ENCODE assay signal across 9 cellular contexts in the genomic region with DNA sequence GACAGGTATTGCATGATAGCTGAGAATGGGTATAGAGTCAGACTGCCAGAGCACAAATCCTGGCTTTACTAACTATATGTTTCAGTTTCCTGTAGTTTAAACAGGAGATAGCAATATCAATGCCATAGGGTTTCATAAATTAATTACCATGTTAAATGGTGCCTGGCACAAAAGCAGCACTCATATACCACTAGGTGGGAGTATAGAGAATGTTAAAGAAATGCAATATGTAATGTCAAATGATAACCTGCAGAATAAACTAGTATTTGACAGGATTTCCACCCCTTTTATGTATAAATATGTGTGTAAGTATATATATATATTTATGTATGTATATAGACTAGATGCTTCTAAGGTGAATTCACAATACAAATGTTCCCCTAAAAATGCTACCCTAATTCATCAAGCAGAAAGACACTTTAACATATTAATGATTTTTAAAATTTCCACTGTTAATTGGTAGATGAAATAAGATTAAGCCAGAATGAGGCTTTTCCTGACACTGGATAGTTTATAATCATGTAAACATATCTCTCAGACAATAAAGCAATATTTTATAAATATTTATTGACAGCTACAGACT. TPM values are rescaled to one million over a fixed set of nuclear protein-coding genes. Genes with fewer than 3 reads are reported as not detected.
DNase-seq lines count a peak whose midpoint lies in the region; ATAC-seq and TF ChIP-seq lines count a peak whose summit lies in the region.
"Had no signal": no experiment of that assay in that cellular context is flagged by ENCODE, and none has a peak within 500 bp of the region (broad histone marks: within the 10 kb centered on the region; RNA-seq: fewer than 3 reads in every experiment).

No MANE protein-coding gene starts in this region.

- intact Hi-C loops in PC-3 (cut with micrococcal nuclease), result loop anchor here (1.0 to 2.0 kb wide), 4 partner anchors 90 to 244 kb away; a partner anchor contains a TSS

- H2AFZ ChIP-seq in GM23248 (no peak overlapping the region), PC-3 (ENCODE audit: low read length) (no peak overlapping the region)

- H3K4me1 ChIP-seq in GM23248 (ENCODE audit: insufficient read depth) (no peaks in the 10 kb centered on the region), PC-3 (ENCODE audit: insufficient read depth, low read length) (0 out of 2 replicates have a peak, but pooled peaks cover 4% of the 10 kb centered on the region), tibial nerve (no peaks in the 10 kb centered on the region)
- H3K4me1 ChIP-seq: SJSA1 had no signal

- DNase-seq in DMS53 (lab: John Stamatoyannopoulos, UW) (peak; percentile 53), GM23248 (peak; percentile 61), PC-3 (peak; percentile 71), fibroblast of peridontal ligament (ENCODE audit: extremely low read depth) (peak; percentile 52), tibial nerve (ENCODE audit: low spot score in 2 of 2) (no peak), 8988T (no peak), KG1 (lab: John Stamatoyannopoulos, UW) (no peak)
- DNase-seq in stimulated activated CD4-positive, alpha-beta T cell treated with anti-CD3 and anti-CD28 coated beads, Interleukin-2, amount 100 ng/mL, for 24 hours, result no peak

- H3K9me2 ChIP-seq in GM23248 (ENCODE audit: insufficient read depth) (no peaks in the 10 kb centered on the region), PC-3 (replicated peaks; ENCODE audit: low read length) (no peaks in the 10 kb centered on the region)

- no peak overlapping the region for H3K4me3 ChIP-seq in GM23248
- no peak overlapping the region for H3K4me3 ChIP-seq in PC-3 (ENCODE audit: low read length)
- H3K4me3 ChIP-seq in tibial nerve, result no peak overlapping the region
- H3K4me3 ChIP-seq: SJSA1 had no signal

- H3K36me3 ChIP-seq in GM23248 (ENCODE audit: low read depth) (no peaks in the 10 kb centered on the region), PC-3 (ENCODE audit: low read depth, low read length) (peaks cover 15% of the 10 kb centered on the region), tibial nerve (peaks cover 0 to 10% (median 0%) of the 10 kb centered on the region in 3 donors)
- H3K36me3 ChIP-seq: SJSA1 had no signal

- H3K9ac ChIP-seq in GM23248, result no peak overlapping the region
- no peak overlapping the region for H3K9ac ChIP-seq in PC-3 (ENCODE audit: low read length)

- H3K4me2 ChIP-seq in GM23248 (ENCODE audit: unreplicated experiment) (no peak overlapping the region), PC-3 (ENCODE audit: low read length) (no peak overlapping the region)

- peak; percentile 88 for ATAC-seq in PC-3

- H4K20me1 ChIP-seq in GM23248 (ENCODE audit: insufficient read depth), result no peaks in the 10 kb centered on the region
- H4K20me1 ChIP-seq in PC-3 (ENCODE audit: low read length), result 0 out of 2 replicates have a peak, but pooled peaks cover 9% of the 10 kb centered on the region

- H3K27me3 ChIP-seq in GM23248 (replicated peaks; ENCODE audit: insufficient read depth) (no peaks in the 10 kb centered on the region), PC-3 (ENCODE audit: low read length) (no peaks in the 10 kb centered on the region), tibial nerve (no peaks in the 10 kb centered on the region)
- H3K27me3 ChIP-seq: SJSA1 had no signal

- no TSS peak for BruUV-seq in PC-3 (replicated peaks; lab: Mats Ljungman, UMichigan)

- no peaks in the 10 kb centered on the region for H3K9me3 ChIP-seq in GM23248 (ENCODE audit: low read depth)
- H3K9me3 ChIP-seq in PC-3 (ENCODE audit: low read length), result no peaks in the 10 kb centered on the region
- H3K9me3 ChIP-seq in tibial nerve, result peaks cover 0 to 25% (median 5%) of the 10 kb centered on the region in 4 donors
- H3K9me3 ChIP-seq: SJSA1 had no signal

- H3K79me2 ChIP-seq in GM23248 (ENCODE audit: insufficient read depth), result peaks cover 68% of the 10 kb centered on the region
- H3K79me2 ChIP-seq in PC-3 (ENCODE audit: low read length), result peaks cover 78% of the 10 kb centered on the region

- POLR2A ChIA-PET in PC-3 (lab: Charles Lee; ENCODE audit: unreplicated experiment), result no interaction called here

- H3F3A ChIP-seq in GM23248 (ENCODE audit: insufficient read depth) (no peaks in the 10 kb centered on the region), PC-3 (ENCODE audit: low read length, unreplicated experiment) (no peaks in the 10 kb centered on the region)

- H3K27ac ChIP-seq in GM23248 (no peak overlapping the region), PC-3 (ENCODE audit: low read length) (no peak overlapping the region), tibial nerve (no peak overlapping the region)
- H3K27ac ChIP-seq: SJSA1 had no signal

- CTCF ChIA-PET in PC-3 (lab: Charles Lee), result interaction anchor here (1.0 to 2.5 kb wide), 3 partner anchors 93 to 244 kb away, joined by 3 to 17 read pairs (median 13); no protein-coding TSS in a partner anchor

- TF ChIP-seq EP300 in tibial nerve (IDR thresholded peaks at IDR 0.05), result no peak

- no peak for TF ChIP-seq POLR2A in tibial nerve (IDR thresholded peaks at IDR 0.05)

- in situ Hi-C loops in GM23248 (cut with MboI), result no loop called here

- peak; percentile 82 for TF ChIP-seq CTCF in PC-3 (conservative IDR thresholded peaks at IDR 0.05; ENCODE audit: low read depth, low read length)
- peak in 3 of 5 experiments; percentile 17 to 36 (median 34) for TF ChIP-seq CTCF in tibial nerve (IDR thresholded peaks at IDR 0.05)

RNA-seq across cellular contexts. Expression of a gene that starts 8.6 kb away (rescaled TPM):
- total RNA-seq in GM23248 (2014; rRNA removed; shearing (Covaris generic)), result 5.9 and 6.9 TPM in 2 replicates
- polyA plus RNA-seq in GM23248 (2016; fragmentation: Nextera tagmentation; extraction: Ambion mirVana), result 7.0 and 8.5 TPM in 2 replicates
- total RNA-seq in PC-3 (2014; rRNA removed), result 12.1 and 19.0 TPM in 2 replicates
- total RNA-seq in tibial nerve, result 1 to 10 TPM; 5.9 to 9.4 (median 7.5) TPM

Comparison
In these comparisons a context has a peak if more than half of its experiments do, and no peak if none do; other contexts are left out.
1. DNase-seq: peak in DMS53 (single experiment), GM23248 (single experiment), PC-3 (single experiment) and fibroblast of peridontal ligament (single experiment); none in tibial nerve (0 of 2), 8988T (single experiment), stimulated activated CD4-positive, alpha-beta T cell treated with anti-CD3 and anti-CD28 coated beads, Interleukin-2, amount 100 ng/mL, for 24 hours (0 of 2) and KG1 (single experiment).